ENCODE assay signal across 16 cellular contexts in the genomic region with DNA sequence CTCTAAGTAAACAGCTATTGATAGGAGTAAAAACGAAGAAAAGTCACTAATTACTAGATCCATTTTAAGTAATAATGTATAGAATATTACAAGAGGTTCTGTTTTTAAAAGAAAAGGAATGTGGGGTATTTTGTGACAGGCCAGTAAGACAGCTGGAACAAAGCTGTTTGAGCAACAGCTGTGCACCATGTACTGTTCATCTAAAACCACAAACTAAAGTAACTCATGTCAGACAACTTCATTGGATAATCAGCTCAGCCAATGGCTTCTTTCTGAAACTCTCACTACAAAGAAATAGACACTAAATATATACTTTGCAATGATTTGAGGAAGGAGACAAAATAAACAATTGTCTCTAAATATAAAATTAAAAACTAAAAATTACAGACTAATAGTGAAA. TPM values are rescaled to one million over a fixed set of nuclear protein-coding genes. Genes with fewer than 3 reads are reported as not detected.
DNase-seq lines count a peak whose midpoint lies in the region; ATAC-seq and TF ChIP-seq lines count a peak whose summit lies in the region.
"Had no signal": no experiment of that assay in that cellular context is flagged by ENCODE, and none has a peak within 500 bp of the region (broad histone marks: within the 10 kb centered on the region; RNA-seq: fewer than 3 reads in every experiment).

No MANE protein-coding gene starts in this region.

- no peak overlapping the region for H3K4me3 ChIP-seq in choroid plexus epithelial cell (ENCODE audit: low read depth, low read length)
- H3K4me3 ChIP-seq: A549, SJSA1 had no signal

- no peak overlapping the region for H3K27ac Mint-ChIP-seq in activated naive CD8-positive, alpha-beta T cell treated with anti-CD3 and anti-CD28 coated beads, Interleukin-2, amount 50 U/mL, for 24 hours
- H3K27ac Mint-ChIP-seq in activated naive CD8-positive, alpha-beta T cell treated with anti-CD3 and anti-CD28 coated beads for 36 hours = no peak overlapping the region
- no peak overlapping the region for H3K27ac Mint-ChIP-seq in stimulated activated naive CD8-positive, alpha-beta T cell treated with anti-CD3 and anti-CD28 coated beads, Interleukin-15, amount 100 ng/mL, for 72 hours

- TF ChIP-seq CTCF in choroid plexus epithelial cell (conservative IDR thresholded peaks at IDR 0.05; ENCODE audit: low read depth, low read length) = no peak

- in situ Hi-C loops in G401 (cut with HindIII; ENCODE audit: low sequenced_read_pairs) = no loop called here

- H3K27me3 Mint-ChIP-seq in activated naive CD8-positive, alpha-beta T cell treated with anti-CD3 and anti-CD28 coated beads, Interleukin-2, amount 50 U/mL, for 24 hours = no peaks in the 10 kb centered on the region
- H3K27me3 Mint-ChIP-seq in activated naive CD8-positive, alpha-beta T cell treated with anti-CD3 and anti-CD28 coated beads for 36 hours = no peaks in the 10 kb centered on the region
- no peaks in the 10 kb centered on the region for H3K27me3 Mint-ChIP-seq in stimulated activated naive CD8-positive, alpha-beta T cell treated with anti-CD3 and anti-CD28 coated beads, Interleukin-15, amount 100 ng/mL, for 72 hours

- H3K4me1 Mint-ChIP-seq in activated naive CD8-positive, alpha-beta T cell treated with anti-CD3 and anti-CD28 coated beads, Interleukin-2, amount 50 U/mL, for 24 hours = peaks cover 67% of the 10 kb centered on the region
- H3K4me1 Mint-ChIP-seq in activated naive CD8-positive, alpha-beta T cell treated with anti-CD3 and anti-CD28 coated beads for 36 hours = peaks cover 48% of the 10 kb centered on the region
- H3K4me1 Mint-ChIP-seq in stimulated activated naive CD8-positive, alpha-beta T cell treated with anti-CD3 and anti-CD28 coated beads, Interleukin-15, amount 100 ng/mL, for 72 hours = peaks cover 66% of the 10 kb centered on the region

- no peak overlapping the region for H3K4me3 Mint-ChIP-seq in activated naive CD8-positive, alpha-beta T cell treated with anti-CD3 and anti-CD28 coated beads, Interleukin-2, amount 50 U/mL, for 24 hours
- no peak overlapping the region for H3K4me3 Mint-ChIP-seq in activated naive CD8-positive, alpha-beta T cell treated with anti-CD3 and anti-CD28 coated beads for 36 hours
- peak overlapping the region in 1 of 2 donors; percentile 19 for H3K4me3 Mint-ChIP-seq in stimulated activated naive CD8-positive, alpha-beta T cell treated with anti-CD3 and anti-CD28 coated beads, Interleukin-15, amount 100 ng/mL, for 72 hours
- H3K4me3 Mint-ChIP-seq: neural crest cell had no signal

- H3K36me3 Mint-ChIP-seq in activated naive CD8-positive, alpha-beta T cell treated with anti-CD3 and anti-CD28 coated beads, Interleukin-2, amount 50 U/mL, for 24 hours (ENCODE audit: low read depth) = peaks cover 38% of the 10 kb centered on the region
- H3K36me3 Mint-ChIP-seq in activated naive CD8-positive, alpha-beta T cell treated with anti-CD3 and anti-CD28 coated beads for 36 hours = peaks cover 57% of the 10 kb centered on the region

- H3K9me3 Mint-ChIP-seq in activated naive CD8-positive, alpha-beta T cell treated with anti-CD3 and anti-CD28 coated beads, Interleukin-2, amount 50 U/mL, for 24 hours = peaks cover 17% of the 10 kb centered on the region
- peaks cover 27% of the 10 kb centered on the region for H3K9me3 Mint-ChIP-seq in activated naive CD8-positive, alpha-beta T cell treated with anti-CD3 and anti-CD28 coated beads for 36 hours
- peaks cover 11 to 19% of the 10 kb centered on the region in 2 donors for H3K9me3 Mint-ChIP-seq in stimulated activated naive CD8-positive, alpha-beta T cell treated with anti-CD3 and anti-CD28 coated beads, Interleukin-15, amount 100 ng/mL, for 72 hours

- peak; percentile 24 for ATAC-seq in activated naive CD8-positive, alpha-beta T cell treated with anti-CD3 and anti-CD28 coated beads, Interleukin-2, amount 50 U/mL, for 24 hours
- ATAC-seq in HG03159 (IDR thresholded peaks at IDR 0.05; ENCODE audit: unreplicated experiment) = peak; percentile 69
- peak; percentile 55 for ATAC-seq in stimulated activated naive CD8-positive, alpha-beta T cell treated with anti-CD3 and anti-CD28 coated beads, Interleukin-15, amount 100 ng/mL, for 72 hours
- ATAC-seq: A549 had no signal

- no peak for DNase-seq in activated naive CD8-positive, alpha-beta T cell treated with anti-CD3 and anti-CD28 coated beads, Interleukin-2, amount 50 U/mL, for 24 hours
- no peak for DNase-seq in activated naive CD8-positive, alpha-beta T cell treated with anti-CD3 and anti-CD28 coated beads for 36 hours
- DNase-seq in choroid plexus epithelial cell (ENCODE audit: low read depth) = peak; percentile 89
- no peak for DNase-seq in stimulated activated naive CD8-positive, alpha-beta T cell treated with anti-CD3 and anti-CD28 coated beads, Interleukin-15, amount 100 ng/mL, for 72 hours
- DNase-seq in G401 (ENCODE audit: low spot score) = no peak
- DNase-seq in NCI-H1930 (lab: John Stamatoyannopoulos, UW) = no peak
- DNase-seq in activated effector memory CD4-positive, alpha-beta T cell treated with Interleukin-2 at 50 U/mL for 16 hours = no peak
- DNase-seq: central memory CD4-positive, alpha-beta T cell; hypothalamus; NCI-H2081; stimulated activated CD4-positive, alpha-beta T cell treated with anti-CD3 and anti-CD28 coated beads, Interleukin-4, amount 100 ng/mL, for 24 hours; trophoblast cell had no signal

RNA-seq across cellular contexts. Expression of a gene that starts 16.1 kb away (rescaled TPM):
- total RNA-seq in activated naive CD8-positive, alpha-beta T cell treated with anti-CD3 and anti-CD28 coated beads for 36 hours = 10 to 100 TPM; 70.7 to 72.7 TPM
- total RNA-seq in G401 (2014; rRNA removed; shearing (Covaris generic)) = 62.8 and 78.0 TPM in 2 replicates
